In the genomic region with DNA sequence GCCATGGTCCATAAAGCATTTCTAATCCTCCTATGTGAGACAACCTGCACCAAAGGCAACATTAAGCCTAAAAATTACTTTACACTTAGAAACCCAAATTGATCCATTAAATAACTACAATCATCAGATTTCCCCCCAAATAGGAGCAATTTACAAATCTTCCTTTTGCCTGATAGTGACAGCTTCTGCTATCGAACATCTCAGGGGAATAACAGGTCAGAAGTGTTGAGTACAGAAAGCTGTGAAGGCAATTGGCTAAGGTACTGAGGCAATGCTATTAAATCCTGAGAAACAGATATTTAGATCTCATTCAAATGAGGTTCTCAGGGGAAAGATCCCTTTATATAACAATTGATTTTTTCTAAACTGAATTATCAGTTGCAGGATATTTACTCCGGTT, we compare ENCODE assay signal across 22 cellular contexts.
"Had no signal": no experiment of that assay in that cellular context is flagged by ENCODE, and none has a peak within 500 bp of the region (broad histone marks: within the 10 kb centered on the region; RNA-seq: fewer than 3 reads in every experiment).

No MANE protein-coding gene starts in this region.

- H3K4me3 ChIP-seq: K562 had no signal

- H3K4me3 Mint-ChIP-seq: IgD-negative memory B cell had no signal

- H3K27ac ChIP-seq: KMS-11, RWPE1 had no signal

- DNase-seq: Kasumi-1, NCI-H1092, NCI-H1105 treated with DMSO at 0.1 percent for 48 hours, NCI-H1417 treated with DMSO at 0.1 percent for 48 hours, NCI-H187, NCI-H2029, NCI-H2081 treated with DMSO at 0.1 percent for 48 hours, NCI-H2171, NCI-H226, NCI-H446, NCI-H510A, NCI-H524 treated with DMSO at 0.1 percent for 48 hours, NCI-H69, NCI-H774, PC-3, SHP77 had no signal

- H3K4me2 ChIP-seq: KMS-11 had no signal

- H3K27ac Mint-ChIP-seq: IgD-negative memory B cell had no signal

- ATAC-seq: HepG2, K562, Panc1, PC-3 had no signal

- H3K27me3 Mint-ChIP-seq: IgD-negative memory B cell had no signal

- H3K9me3 Mint-ChIP-seq: IgD-negative memory B cell had no signal

- H3K4me1 Mint-ChIP-seq: IgD-negative memory B cell had no signal
